Comparison of ENCODE assay signal across 8 cellular contexts in genomic region chrX:29662759-29663503, GRCh38.
A peak's percentile ranks its signal among the peaks of the same experiment; 100 is the strongest.
DNase-seq lines count a peak whose midpoint lies in the region; ATAC-seq, FAIRE-seq and TF ChIP-seq lines count a peak whose summit lies in the region.

No MANE protein-coding gene starts in this region.

- H3K36me3 ChIP-seq in testis (ENCODE audit: low read depth, missing control alignments): no peaks in the 10 kb centered on the region

- ATAC-seq in HG02885 (IDR thresholded peaks at IDR 0.05; ENCODE audit: poor library complexity, unreplicated experiment) (peak; percentile 60), SK-N-SH treated with all-trans-retinoic acid at 6 μM for 48 hours (peak; percentile 77)
- no peak for ATAC-seq in stimulated activated memory B cell treated with anti-CD40 and anti-IgM and Interleukin-4, amounts not matched to agents 10 μg/mL and 1 μg/mL and 100 μg/mL, for 72 hours

- no peaks in the 10 kb centered on the region for H3K9me3 ChIP-seq in testis

- H3K36me3 Mint-ChIP-seq in stimulated activated memory B cell treated with anti-CD40 and anti-IgM and Interleukin-4, amounts not matched to agents 10 μg/mL and 1 μg/mL and 100 μg/mL, for 72 hours: no peaks in the 10 kb centered on the region

- intact Hi-C loops in testis (cut with DNase I; ENCODE audit: low total_unique reads): no loop called here

- TF ChIP-seq POLR2A in GM12891 (IDR thresholded peaks at IDR 0.05; ENCODE audit: low read depth, low read length): no peak
- no peak for TF ChIP-seq POLR2A in testis (IDR thresholded peaks at IDR 0.05)

- H3K4me3 ChIP-seq in testis: no peak overlapping the region

- TF ChIP-seq CTCF in testis (IDR thresholded peaks at IDR 0.05): no peak

- peaks cover 4% of the 10 kb centered on the region for H3K9me3 Mint-ChIP-seq in stimulated activated memory B cell treated with anti-CD40 and anti-IgM and Interleukin-4, amounts not matched to agents 10 μg/mL and 1 μg/mL and 100 μg/mL, for 72 hours

- no peak overlapping the region for H3K27ac Mint-ChIP-seq in stimulated activated memory B cell treated with anti-CD40 and anti-IgM and Interleukin-4, amounts not matched to agents 10 μg/mL and 1 μg/mL and 100 μg/mL, for 72 hours

- no peaks in the 10 kb centered on the region for H3K27me3 Mint-ChIP-seq in stimulated activated memory B cell treated with anti-CD40 and anti-IgM and Interleukin-4, amounts not matched to agents 10 μg/mL and 1 μg/mL and 100 μg/mL, for 72 hours

- no peak for DNase-seq in GM12891 (ENCODE audit: insufficient read length, low spot score)
- no peak for DNase-seq in NCI-H446 treated with DMSO at 0.1 percent for 48 hours (lab: John Stamatoyannopoulos, UW)
- no peak for DNase-seq in DMS153 treated with DMSO at 0.1 percent for 48 hours (lab: John Stamatoyannopoulos, UW; ENCODE audit: unreplicated experiment)
- no peak for DNase-seq in testis

- H3K27ac ChIP-seq in layer of hippocampus (ENCODE audit: low read depth, low read length): peak overlapping the region; percentile 67
- no peak overlapping the region for H3K27ac ChIP-seq in testis

- no peaks in the 10 kb centered on the region for H3K4me1 ChIP-seq in testis

- H3K4me3 Mint-ChIP-seq in stimulated activated memory B cell treated with anti-CD40 and anti-IgM and Interleukin-4, amounts not matched to agents 10 μg/mL and 1 μg/mL and 100 μg/mL, for 72 hours: no peak overlapping the region

- 39 to 56% methylated on average over 4 of the region's 4 CpGs for WGBS in testis, 2 donors

- H3K27me3 ChIP-seq in layer of hippocampus (ENCODE audit: control insufficient read depth, insufficient read depth, low read length) (no peaks in the 10 kb centered on the region), testis (no peaks in the 10 kb centered on the region)

- no peaks in the 10 kb centered on the region for H3K4me1 Mint-ChIP-seq in stimulated activated memory B cell treated with anti-CD40 and anti-IgM and Interleukin-4, amounts not matched to agents 10 μg/mL and 1 μg/mL and 100 μg/mL, for 72 hours

- peak; percentile 43 for FAIRE-seq in GM12891 (lab: Jason Lieb, UNC)

TF ChIP-seq in GM12891, 5 proteins besides CTCF, POLR2A, EP300 and RAD21:
- TF ChIP-seq TAF1 (IDR thresholded peaks at IDR 0.05; ENCODE audit: low read depth, low read length) (no peak), PAX5 (IDR thresholded peaks at IDR 0.05; ENCODE audit: insufficient read depth, low read length, severe bottlenecking) (no peak), POU2F2 (IDR thresholded peaks at IDR 0.05; ENCODE audit: low read depth, low read length) (no peak), SPI1 (IDR thresholded peaks at IDR 0.05; ENCODE audit: low read depth, low read length) (no peak), POLR2AphosphoS5 (IDR thresholded peaks at IDR 0.05; ENCODE audit: low read depth, low read length) (no peak)

TF ChIP-seq in SK-N-SH treated with all-trans-retinoic acid at 6 μM for 48 hours, 23 proteins besides CTCF, POLR2A, EP300 and RAD21:
- TF ChIP-seq RARB (CRISPR knock-in tag; IDR thresholded peaks at IDR 0.05): no peak
- peak; percentile 86 for TF ChIP-seq ISL1 (CRISPR knock-in tag; IDR thresholded peaks at IDR 0.05)
- peak; percentile 41; the same call in 1 of the 2 replicates for TF ChIP-seq TOX (CRISPR knock-in tag; IDR thresholded peaks at IDR 0.05; ENCODE audit: borderline replicate concordance)
- peak; percentile 75 for TF ChIP-seq ZFP30 (CRISPR knock-in tag; IDR thresholded peaks at IDR 0.05)
- TF ChIP-seq, protein P1, sequence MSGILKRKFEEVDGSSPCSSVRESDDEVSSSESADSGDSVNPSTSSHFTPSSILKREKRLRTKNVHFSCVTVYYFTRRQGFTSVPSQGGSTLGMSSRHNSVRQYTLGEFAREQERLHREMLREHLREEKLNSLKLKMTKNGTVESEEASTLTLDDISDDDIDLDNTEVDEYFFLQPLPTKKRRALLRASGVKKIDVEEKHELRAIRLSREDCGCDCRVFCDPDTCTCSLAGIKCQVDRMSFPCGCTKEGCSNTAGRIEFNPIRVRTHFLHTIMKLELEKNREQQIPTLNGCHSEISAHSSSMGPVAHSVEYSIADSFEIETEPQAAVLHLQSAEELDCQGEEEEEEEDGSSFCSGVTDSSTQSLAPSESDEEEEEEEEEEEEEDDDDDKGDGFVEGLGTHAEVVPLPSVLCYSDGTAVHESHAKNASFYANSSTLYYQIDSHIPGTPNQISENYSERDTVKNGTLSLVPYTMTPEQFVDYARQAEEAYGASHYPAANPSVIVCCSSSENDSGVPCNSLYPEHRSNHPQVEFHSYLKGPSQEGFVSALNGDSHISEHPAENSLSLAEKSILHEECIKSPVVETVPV (CRISPR knock-in tag; IDR thresholded peaks at IDR 0.05): no peak
- TF ChIP-seq PPARA (CRISPR knock-in tag; IDR thresholded peaks at IDR 0.05; ENCODE audit: borderline replicate concordance): no peak
- TF ChIP-seq, protein P2, sequence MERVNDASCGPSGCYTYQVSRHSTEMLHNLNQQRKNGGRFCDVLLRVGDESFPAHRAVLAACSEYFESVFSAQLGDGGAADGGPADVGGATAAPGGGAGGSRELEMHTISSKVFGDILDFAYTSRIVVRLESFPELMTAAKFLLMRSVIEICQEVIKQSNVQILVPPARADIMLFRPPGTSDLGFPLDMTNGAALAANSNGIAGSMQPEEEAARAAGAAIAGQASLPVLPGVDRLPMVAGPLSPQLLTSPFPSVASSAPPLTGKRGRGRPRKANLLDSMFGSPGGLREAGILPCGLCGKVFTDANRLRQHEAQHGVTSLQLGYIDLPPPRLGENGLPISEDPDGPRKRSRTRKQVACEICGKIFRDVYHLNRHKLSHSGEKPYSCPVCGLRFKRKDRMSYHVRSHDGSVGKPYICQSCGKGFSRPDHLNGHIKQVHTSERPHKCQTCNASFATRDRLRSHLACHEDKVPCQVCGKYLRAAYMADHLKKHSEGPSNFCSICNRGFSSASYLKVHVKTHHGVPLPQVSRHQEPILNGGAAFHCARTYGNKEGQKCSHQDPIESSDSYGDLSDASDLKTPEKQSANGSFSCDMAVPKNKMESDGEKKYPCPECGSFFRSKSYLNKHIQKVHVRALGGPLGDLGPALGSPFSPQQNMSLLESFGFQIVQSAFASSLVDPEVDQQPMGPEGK (CRISPR knock-in tag; IDR thresholded peaks at IDR 0.05; ENCODE audit: borderline replicate concordance): peak; percentile 31; the same call in 1 of the 2 replicates
- TF ChIP-seq CSDC2 (CRISPR knock-in tag; IDR thresholded peaks at IDR 0.05): no peak
- no peak for TF ChIP-seq ZC3H10 (CRISPR knock-in tag; IDR thresholded peaks at IDR 0.05)
